In genomic region chr2:12428324-12428723, GRCh38 we compare ENCODE assay signal across 15 cellular contexts.
DNase-seq lines count a peak whose midpoint lies in the region; ATAC-seq and TF ChIP-seq lines count a peak whose summit lies in the region.
"Had no signal": no experiment of that assay in that cellular context is flagged by ENCODE, and none has a peak within 500 bp of the region (broad histone marks: within the 10 kb centered on the region; RNA-seq: fewer than 3 reads in every experiment).

No MANE protein-coding gene starts in this region.

- H3K79me2 ChIP-seq in MM.1S (ENCODE audit: low read length) = no peaks in the 10 kb centered on the region

- no peaks in the 10 kb centered on the region for H4K20me1 ChIP-seq in MM.1S (ENCODE audit: insufficient read depth, low read length)
- H4K20me1 ChIP-seq: BLaER1 treated with 17β-estradiol and CSF1 and Interleukin-3, amounts not matched to agents 10 nM and 100 nM had no signal

- peaks cover 50% of the 10 kb centered on the region for H3K4me1 Mint-ChIP-seq in WTC11

- WGBS in sigmoid colon, 2 donors = 75 to 79% methylated on average over 5 of the region's 5 CpGs

- H3K27ac Mint-ChIP-seq in WTC11 = peak overlapping the region; percentile 76

- H3K9me3 ChIP-seq in iPS-20b (ENCODE audit: insufficient read depth, low read depth, low read length) (no peaks in the 10 kb centered on the region), sigmoid colon (no peaks in the 10 kb centered on the region), right atrium auricular region (no peaks in the 10 kb centered on the region), MM.1S (replicated peaks; ENCODE audit: insufficient read depth, low read length) (no peaks in the 10 kb centered on the region)
- H3K9me3 ChIP-seq: BLaER1 treated with 17β-estradiol and CSF1 and Interleukin-3, amounts not matched to agents 10 nM and 100 nM; HAP-1 had no signal

- intact Hi-C loops in sigmoid colon (cut with DNase I) = loop anchor here (5.0 to 10.0 kb wide), 3 partner anchors 111 to 506 kb away; partner anchors contain the start of gene TRIB2

- H3K27me3 Mint-ChIP-seq in WTC11 (ENCODE audit: low read depth) = no peaks in the 10 kb centered on the region
- H3K27me3 Mint-ChIP-seq: effector memory CD8-positive, alpha-beta T cell had no signal

- ATAC-seq in WTC11 = peak; percentile 89
- ATAC-seq: effector memory CD8-positive, alpha-beta T cell had no signal

- H3K27me3 ChIP-seq in iPS-20b (ENCODE audit: insufficient read depth, low read length) (no peaks in the 10 kb centered on the region), sigmoid colon (no peaks in the 10 kb centered on the region), right atrium auricular region (no peaks in the 10 kb centered on the region), MM.1S (replicated peaks; ENCODE audit: insufficient read depth, low read length) (no peaks in the 10 kb centered on the region)
- H3K27me3 ChIP-seq: BLaER1 treated with 17β-estradiol and CSF1 and Interleukin-3, amounts not matched to agents 10 nM and 100 nM had no signal

- POLR2A ChIA-PET in WTC11 (lab: Charles Lee) = no interaction called here

- CTCF ChIA-PET in WTC11 (lab: Charles Lee) = interaction anchor here (1.2 kb wide), 1 partner anchor 288 kb away, joined by 3 read pairs; the partner anchor contains the start of gene TRIB2

- no peak for TF ChIP-seq POLR2A in sigmoid colon (IDR thresholded peaks at IDR 0.05)

- H3K4me1 ChIP-seq in iPS-20b (ENCODE audit: insufficient read depth, low read length) = peaks cover 25% of the 10 kb centered on the region
- H3K4me1 ChIP-seq in sigmoid colon = peaks cover 3 to 56% (median 36%) of the 10 kb centered on the region in 4 donors
- H3K4me1 ChIP-seq in right atrium auricular region = no peaks in the 10 kb centered on the region
- peaks cover 4% of the 10 kb centered on the region; the same call in 1 of the 2 replicates for H3K4me1 ChIP-seq in MM.1S (ENCODE audit: low read length)
- H3K4me1 ChIP-seq: HAP-1 had no signal

- no peaks in the 10 kb centered on the region for H3K9me2 ChIP-seq in MM.1S (replicated peaks; ENCODE audit: insufficient read depth, low read length)

- no peaks in the 10 kb centered on the region; the same call in 1 of the 2 replicates for H3K9me3 Mint-ChIP-seq in WTC11
- H3K9me3 Mint-ChIP-seq: effector memory CD8-positive, alpha-beta T cell had no signal

- no peak overlapping the region for H3K4me3 ChIP-seq in iPS-20b (ENCODE audit: low read length)
- no peak overlapping the region for H3K4me3 ChIP-seq in sigmoid colon
- no peak overlapping the region for H3K4me3 ChIP-seq in right atrium auricular region
- H3K4me3 ChIP-seq in MM.1S (ENCODE audit: low read length) = no peak overlapping the region
- H3K4me3 ChIP-seq: BLaER1 treated with 17β-estradiol and CSF1 and Interleukin-3, amounts not matched to agents 10 nM and 100 nM; HAP-1 had no signal

- H3K27ac ChIP-seq in iPS-20b (ENCODE audit: low read length) (peak overlapping the region; percentile 62), sigmoid colon (peak overlapping the region in 3 of 4 donors; percentile 63 to 77 (median 76)), right atrium auricular region (no peak overlapping the region), MM.1S (ENCODE audit: low read length) (no peak overlapping the region)
- H3K27ac ChIP-seq: BLaER1 treated with 17β-estradiol and CSF1 and Interleukin-3, amounts not matched to agents 10 nM and 100 nM had no signal

- no peak for TF ChIP-seq EP300 in sigmoid colon (IDR thresholded peaks at IDR 0.05)

- TF ChIP-seq CTCF in WTC11 (IDR thresholded peaks at IDR 0.05) = no peak
- no peak for TF ChIP-seq CTCF in sigmoid colon (IDR thresholded peaks at IDR 0.05)
- no peak for TF ChIP-seq CTCF in right atrium auricular region (IDR thresholded peaks at IDR 0.05)
- no peak for TF ChIP-seq CTCF in MM.1S (IDR thresholded peaks at IDR 0.05; ENCODE audit: low read length)

- H3K36me3 ChIP-seq in iPS-20b (ENCODE audit: insufficient read depth, low read depth, low read length) = no peaks in the 10 kb centered on the region
- no peaks in the 10 kb centered on the region for H3K36me3 ChIP-seq in sigmoid colon
- H3K36me3 ChIP-seq in right atrium auricular region = no peaks in the 10 kb centered on the region
- no peaks in the 10 kb centered on the region for H3K36me3 ChIP-seq in MM.1S (replicated peaks; ENCODE audit: insufficient read depth, low read length)
- H3K36me3 ChIP-seq: BLaER1 treated with 17β-estradiol and CSF1 and Interleukin-3, amounts not matched to agents 10 nM and 100 nM; HAP-1 had no signal

- H2AFZ ChIP-seq in MM.1S (ENCODE audit: low read length) = no peak overlapping the region

- no peak overlapping the region for H3K4me3 Mint-ChIP-seq in WTC11
- H3K4me3 Mint-ChIP-seq: effector memory CD8-positive, alpha-beta T cell had no signal

- peaks cover 7% of the 10 kb centered on the region for H3F3A ChIP-seq in MM.1S (ENCODE audit: insufficient read depth, low read length)

- DNase-seq in HCEC 1CT (peak; percentile 17), WTC11 (ENCODE audit: low spot score) (peak; percentile 45), sigmoid colon (no peak), right atrium auricular region (ENCODE audit: low spot score) (no peak), NCI-H1105 (lab: John Stamatoyannopoulos, UW) (no peak), EL (no peak), MM.1S (no peak)
- DNase-seq: activated effector memory CD4-positive, alpha-beta T cell treated with Interleukin-2 at 50 U/mL for 16 hours; effector memory CD8-positive, alpha-beta T cell; KG1; midbrain; NCI-H146 had no signal

- H3K4me2 ChIP-seq in MM.1S (ENCODE audit: low read depth, low read length) = no peak overlapping the region
- H3K4me2 ChIP-seq: BLaER1 treated with 17β-estradiol and CSF1 and Interleukin-3, amounts not matched to agents 10 nM and 100 nM had no signal

- H3K9ac ChIP-seq in iPS-20b (ENCODE audit: low read depth, low read length) (peak overlapping the region; percentile 19; the same call in 1 of the 2 replicates), MM.1S (ENCODE audit: low read length) (no peak overlapping the region)
- H3K9ac ChIP-seq: BLaER1 treated with 17β-estradiol and CSF1 and Interleukin-3, amounts not matched to agents 10 nM and 100 nM had no signal

- H3K36me3 Mint-ChIP-seq in WTC11 = no peaks in the 10 kb centered on the region

TF ChIP-seq in WTC11, 78 proteins besides CTCF, POLR2A, EP300 and RAD21:
- no peak for TF ChIP-seq ESRRA (CRISPR knock-in tag; IDR thresholded peaks at IDR 0.05; ENCODE audit: borderline replicate concordance)
- peak; percentile 37; the same call in 1 of the 2 replicates for TF ChIP-seq FOXK1 (CRISPR knock-in tag; IDR thresholded peaks at IDR 0.05)
- no peak for TF ChIP-seq USF1 (CRISPR knock-in tag; IDR thresholded peaks at IDR 0.05)
- TF ChIP-seq NR1H2 (CRISPR knock-in tag; IDR thresholded peaks at IDR 0.05) = no peak
TF ChIP-seq in WTC11: peak in this region for 1.

Comparison
In these comparisons a context has a peak if more than half of its experiments do, and no peak if none do; other contexts are left out.
1. DNase-seq: peak in HCEC 1CT (single experiment) and WTC11 (single experiment); none in sigmoid colon (single experiment), right atrium auricular region (single experiment), NCI-H1105 (single experiment), EL (single experiment) and MM.1S (single experiment).
2. H3K27ac ChIP-seq: peak in iPS-20b (single experiment) and sigmoid colon (3 of 4); none in right atrium auricular region (0 of 2) and MM.1S (single experiment).